6 cellular contexts compared by ENCODE assay signal in the genomic region with DNA sequence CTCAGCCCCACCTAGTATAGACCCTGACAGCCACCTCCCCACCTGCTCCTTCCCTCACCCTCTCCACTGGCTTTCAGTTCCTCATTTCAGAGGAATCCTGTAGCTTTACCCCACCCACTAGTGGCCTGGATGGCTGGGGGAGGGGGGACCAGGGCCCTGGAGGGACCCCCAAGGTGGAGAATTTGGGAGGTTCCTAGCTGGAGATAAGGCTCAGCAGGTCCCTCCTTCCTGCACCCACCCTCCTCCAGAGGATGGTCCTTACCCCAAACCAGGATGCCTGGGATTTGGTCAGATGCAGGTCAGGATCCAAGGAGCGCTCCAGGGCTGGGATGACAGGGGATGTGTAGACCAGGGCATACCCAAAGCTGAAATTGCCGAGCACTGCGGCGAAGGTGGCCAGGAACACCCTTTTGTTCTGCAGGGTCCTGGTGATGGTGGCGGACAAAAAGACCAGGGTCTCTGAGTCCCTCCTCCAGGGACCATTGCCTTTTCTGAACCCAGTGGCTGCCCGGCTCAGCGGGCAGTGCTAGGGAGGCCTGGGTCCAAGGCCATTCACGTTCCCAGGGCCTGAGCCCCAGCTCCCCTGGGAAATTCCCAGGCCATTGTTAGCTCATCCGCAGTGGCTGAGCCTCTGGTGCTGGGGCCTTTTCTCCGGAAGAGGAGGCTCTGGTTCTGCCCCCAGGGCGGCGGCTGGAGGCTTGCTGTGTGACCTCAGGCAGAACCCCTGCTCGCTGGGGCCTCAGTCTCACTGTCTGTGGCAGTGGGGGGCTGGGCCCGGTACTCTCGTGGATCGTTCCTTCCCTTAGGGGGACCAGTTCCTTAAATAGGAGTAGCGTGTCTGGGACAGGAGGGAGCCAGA. TPM values are rescaled to one million over a fixed set of nuclear protein-coding genes. Genes with fewer than 3 reads are reported as not detected.
DNase-seq lines count a peak whose midpoint lies in the region; ATAC-seq and TF ChIP-seq lines count a peak whose summit lies in the region.

No MANE protein-coding gene starts in this region.

- no peak for TF ChIP-seq CTCF in MCF 10A (IDR thresholded peaks at IDR 0.05; ENCODE audit: unreplicated experiment)

- H3K4me3 ChIP-seq in naive thymus-derived CD4-positive, alpha-beta T cell (ENCODE audit: low read length): peak overlapping the region; percentile 77

- no peaks in the 10 kb centered on the region for H3K9me3 ChIP-seq in naive thymus-derived CD4-positive, alpha-beta T cell (ENCODE audit: control insufficient read depth in 2 of 3, low read length in 3 of 3)

- H3K27ac Mint-ChIP-seq in activated CD4-positive, alpha-beta T cell treated with anti-CD3 and anti-CD28 coated beads for 36 hours: no peak overlapping the region
- H3K27ac Mint-ChIP-seq in MCF 10A (ENCODE audit: low read depth, unreplicated experiment): no peak overlapping the region
- H3K27ac Mint-ChIP-seq in naive thymus-derived CD4-positive, alpha-beta T cell: peak overlapping the region in 3 of 9 donors; percentile 25 to 85 (median 33)

- H3K27me3 Mint-ChIP-seq in activated CD4-positive, alpha-beta T cell treated with anti-CD3 and anti-CD28 coated beads for 36 hours: no peaks in the 10 kb centered on the region
- no peaks in the 10 kb centered on the region for H3K27me3 Mint-ChIP-seq in MCF 10A (ENCODE audit: insufficient read depth, unreplicated experiment)
- peaks cover 0 to 11% (median 0%) of the 10 kb centered on the region in 5 donors for H3K27me3 Mint-ChIP-seq in naive thymus-derived CD4-positive, alpha-beta T cell

- H3K36me3 ChIP-seq in naive thymus-derived CD4-positive, alpha-beta T cell (ENCODE audit: control insufficient read depth in 2 of 3, insufficient read depth in 3 of 3, low read length in 3 of 3): no peaks in the 10 kb centered on the region

- H3K27me3 ChIP-seq in naive thymus-derived CD4-positive, alpha-beta T cell (ENCODE audit: control insufficient read depth in 2 of 2, insufficient read depth in 2 of 2, low read length in 2 of 2): no peaks in the 10 kb centered on the region

- H3K4me1 Mint-ChIP-seq in activated CD4-positive, alpha-beta T cell treated with anti-CD3 and anti-CD28 coated beads for 36 hours: peaks cover 6% of the 10 kb centered on the region
- no peaks in the 10 kb centered on the region for H3K4me1 Mint-ChIP-seq in MCF 10A (ENCODE audit: insufficient read depth, unreplicated experiment)
- H3K4me1 Mint-ChIP-seq in naive thymus-derived CD4-positive, alpha-beta T cell: peaks cover 0 to 15% (median 10%) of the 10 kb centered on the region in 7 donors

- BruUV-seq in MCF 10A (replicated peaks; lab: Mats Ljungman, UMichigan): no TSS peak

- POLR2A ChIA-PET in activated CD4-positive, alpha-beta T cell treated with anti-CD3 and anti-CD28 coated beads for 36 hours (lab: Charles Lee): interaction anchor here (0.7 to 1.2 kb wide), 3 partner anchors 19 to 361 kb away, joined by 3 read pairs; no protein-coding TSS in a partner anchor
- POLR2A ChIA-PET in MCF 10A (lab: Yijun Ruan, JAX): interaction anchor here (0.9 kb wide), 1 partner anchor 131 kb away, joined by 3 read pairs; the partner anchor contains the start of genes MED22 and RPL7A
- POLR2A ChIA-PET in naive thymus-derived CD4-positive, alpha-beta T cell (lab: Charles Lee): interaction anchor here (0.8 kb wide), 1 partner anchor 31 kb away, joined by 3 read pairs; no protein-coding TSS in a partner anchor

- H3K4me1 ChIP-seq in naive thymus-derived CD4-positive, alpha-beta T cell (ENCODE audit: control insufficient read depth in 2 of 2, insufficient read depth in 2 of 2, low read length in 2 of 2): peaks cover 0 to 12% of the 10 kb centered on the region in 2 donors

- intact Hi-C loops in activated CD4-positive, alpha-beta T cell treated with anti-CD3 and anti-CD28 coated beads for 36 hours (cut with DNase I, micrococcal nuclease): loop anchor here in 1 of 2 experiments (2.0 to 5.0 kb wide), 3 partner anchors 71 to 589 kb away; partner anchors contain the start of genes BRD3 and GTF3C5
- intact Hi-C loops in MCF 10A (cut with micrococcal nuclease): no loop called here
- intact Hi-C loops in naive thymus-derived CD4-positive, alpha-beta T cell (cut with micrococcal nuclease): loop anchor here (2.0 to 5.0 kb wide), 3 partner anchors 59 to 141 kb away; partner anchors contain the start of genes REXO4 (in 1 of the 2) and SURF6 (in 1 of the 2)

- ATAC-seq in activated CD4-positive, alpha-beta T cell treated with anti-CD3 and anti-CD28 coated beads for 36 hours: peak; percentile 3
- peak; percentile 24 for ATAC-seq in HG03521 (IDR thresholded peaks at IDR 0.05; ENCODE audit: unreplicated experiment)
- peak; percentile 12 for ATAC-seq in naive thymus-derived CD4-positive, alpha-beta T cell

- no peaks in the 10 kb centered on the region for H3K36me3 Mint-ChIP-seq in activated CD4-positive, alpha-beta T cell treated with anti-CD3 and anti-CD28 coated beads for 36 hours (ENCODE audit: low read depth)
- peaks cover 6% of the 10 kb centered on the region for H3K36me3 Mint-ChIP-seq in MCF 10A (ENCODE audit: insufficient read depth, unreplicated experiment)
- no peaks in the 10 kb centered on the region for H3K36me3 Mint-ChIP-seq in naive thymus-derived CD4-positive, alpha-beta T cell

- no peaks in the 10 kb centered on the region for H3K9me3 Mint-ChIP-seq in activated CD4-positive, alpha-beta T cell treated with anti-CD3 and anti-CD28 coated beads for 36 hours (ENCODE audit: low read depth)
- no peaks in the 10 kb centered on the region for H3K9me3 Mint-ChIP-seq in MCF 10A (ENCODE audit: unreplicated experiment)
- H3K9me3 Mint-ChIP-seq in naive thymus-derived CD4-positive, alpha-beta T cell: no peaks in the 10 kb centered on the region

- CTCF ChIA-PET in activated CD4-positive, alpha-beta T cell treated with anti-CD3 and anti-CD28 coated beads for 36 hours (lab: Charles Lee): interaction anchor here (0.7 to 2.3 kb wide), 5 partner anchors 16 to 292 kb away, joined by 3 to 5 read pairs (median 4); no protein-coding TSS in a partner anchor
- CTCF ChIA-PET in MCF 10A (lab: Yijun Ruan, JAX): interaction anchor here (0.5 to 0.6 kb wide), 2 partner anchors 81 to 309 kb away, joined by 3 read pairs; no protein-coding TSS in a partner anchor
- CTCF ChIA-PET in naive thymus-derived CD4-positive, alpha-beta T cell (lab: Charles Lee): interaction anchor here (0.7 to 2.0 kb wide), 3 partner anchors 18 to 670 kb away, joined by 4 to 6 read pairs (median 4); partner anchors contain the start of gene CACFD1

- peak overlapping the region; percentile 30 for H3K27ac ChIP-seq in naive thymus-derived CD4-positive, alpha-beta T cell (ENCODE audit: low read depth, low read length)

- peak overlapping the region; percentile 67 for H3K4me3 Mint-ChIP-seq in activated CD4-positive, alpha-beta T cell treated with anti-CD3 and anti-CD28 coated beads for 36 hours
- peak overlapping the region; percentile 36 for H3K4me3 Mint-ChIP-seq in MCF 10A (ENCODE audit: unreplicated experiment)
- peak overlapping the region in 7 of 10 donors; percentile 38 to 81 (median 51) for H3K4me3 Mint-ChIP-seq in naive thymus-derived CD4-positive, alpha-beta T cell

- DNase-seq in activated CD4-positive, alpha-beta T cell treated with anti-CD3 and anti-CD28 coated beads for 36 hours: no peak
- no peak for DNase-seq in activated CD4-positive, alpha-beta T cell treated with anti-CD3 and anti-CD28 coated beads for 4 hours
- no peak for DNase-seq in MCF 10A (ENCODE audit: unreplicated experiment)
- no peak for DNase-seq in naive thymus-derived CD4-positive, alpha-beta T cell
- DNase-seq in stimulated activated CD4-positive, alpha-beta T cell treated with anti-CD3 and anti-CD28 coated beads, Interleukin-2, amount 100 ng/mL, for 48 hours: no peak

RNA-seq across cellular contexts. Expression of gene SLC2A6, which starts 0.7 kb away (rescaled TPM):
- total RNA-seq in activated CD4-positive, alpha-beta T cell treated with anti-CD3 and anti-CD28 coated beads for 36 hours: 1 to 10 TPM; 1.6 to 1.9 TPM
- 0.32 and 0.42 TPM in 2 replicates for total RNA-seq in MCF 10A (2022)
- total RNA-seq in naive thymus-derived CD4-positive, alpha-beta T cell: 10 to 100 TPM in 1 of 5 experiments, 1 to 10 TPM in 4; 2.4 to 34.7 (median 3.6) TPM
- 1 to 10 TPM; 2.6 TPM for polyA plus RNA-seq in naive thymus-derived CD4-positive, alpha-beta T cell

RNA-seq across cellular contexts. Expression of gene CACFD1, which starts 18.4 kb away (rescaled TPM):
- under 1 TPM; 0.87 to 0.90 TPM for total RNA-seq in activated CD4-positive, alpha-beta T cell treated with anti-CD3 and anti-CD28 coated beads for 36 hours
- 1.5 and 3.4 TPM in 2 replicates for total RNA-seq in MCF 10A (2022)
- 1 to 10 TPM in 4 of 5 experiments, under 1 TPM in 1; 0.56 to 4.7 (median 3.1) TPM for total RNA-seq in naive thymus-derived CD4-positive, alpha-beta T cell
- 1 to 10 TPM; 2.5 to 3.7 TPM for polyA plus RNA-seq in naive thymus-derived CD4-positive, alpha-beta T cell

RNA-seq across cellular contexts. Expression of gene MYMK, which starts 46.5 kb away (rescaled TPM):
- not detected for total RNA-seq in activated CD4-positive, alpha-beta T cell treated with anti-CD3 and anti-CD28 coated beads for 36 hours
- not detected in 2 replicates for total RNA-seq in MCF 10A (2022)
- total RNA-seq in naive thymus-derived CD4-positive, alpha-beta T cell: not detected
- not detected for polyA plus RNA-seq in naive thymus-derived CD4-positive, alpha-beta T cell

RNA-seq across cellular contexts. Expression of gene ADAMTS13, which starts 56.1 kb away (rescaled TPM):
- total RNA-seq in activated CD4-positive, alpha-beta T cell treated with anti-CD3 and anti-CD28 coated beads for 36 hours: 1 to 10 TPM; 1.7 to 2.5 TPM
- total RNA-seq in MCF 10A (2022): 4.1 and 6.1 TPM in 2 replicates
- 1 to 10 TPM; 1.6 to 3.1 (median 2.5) TPM for total RNA-seq in naive thymus-derived CD4-positive, alpha-beta T cell
- polyA plus RNA-seq in naive thymus-derived CD4-positive, alpha-beta T cell: under 1 TPM; 0.07 to 0.35 TPM

RNA-seq across cellular contexts. Expression of gene ADAMTSL2, which starts 56.3 kb away (rescaled TPM):
- under 1 TPM; 0.11 to 0.32 TPM for total RNA-seq in activated CD4-positive, alpha-beta T cell treated with anti-CD3 and anti-CD28 coated beads for 36 hours
- not detected in 2 replicates for total RNA-seq in MCF 10A (2022)
- total RNA-seq in naive thymus-derived CD4-positive, alpha-beta T cell: 1 to 10 TPM in 1 of 5 experiments, under 1 TPM in 3, not detected in 1; 0.69 to 2.7 (median 0.81) TPM
- under 1 TPM; 0.16 to 0.19 TPM for polyA plus RNA-seq in naive thymus-derived CD4-positive, alpha-beta T cell
